ENCODE assay signal across 1 cellular context in the genomic region with DNA sequence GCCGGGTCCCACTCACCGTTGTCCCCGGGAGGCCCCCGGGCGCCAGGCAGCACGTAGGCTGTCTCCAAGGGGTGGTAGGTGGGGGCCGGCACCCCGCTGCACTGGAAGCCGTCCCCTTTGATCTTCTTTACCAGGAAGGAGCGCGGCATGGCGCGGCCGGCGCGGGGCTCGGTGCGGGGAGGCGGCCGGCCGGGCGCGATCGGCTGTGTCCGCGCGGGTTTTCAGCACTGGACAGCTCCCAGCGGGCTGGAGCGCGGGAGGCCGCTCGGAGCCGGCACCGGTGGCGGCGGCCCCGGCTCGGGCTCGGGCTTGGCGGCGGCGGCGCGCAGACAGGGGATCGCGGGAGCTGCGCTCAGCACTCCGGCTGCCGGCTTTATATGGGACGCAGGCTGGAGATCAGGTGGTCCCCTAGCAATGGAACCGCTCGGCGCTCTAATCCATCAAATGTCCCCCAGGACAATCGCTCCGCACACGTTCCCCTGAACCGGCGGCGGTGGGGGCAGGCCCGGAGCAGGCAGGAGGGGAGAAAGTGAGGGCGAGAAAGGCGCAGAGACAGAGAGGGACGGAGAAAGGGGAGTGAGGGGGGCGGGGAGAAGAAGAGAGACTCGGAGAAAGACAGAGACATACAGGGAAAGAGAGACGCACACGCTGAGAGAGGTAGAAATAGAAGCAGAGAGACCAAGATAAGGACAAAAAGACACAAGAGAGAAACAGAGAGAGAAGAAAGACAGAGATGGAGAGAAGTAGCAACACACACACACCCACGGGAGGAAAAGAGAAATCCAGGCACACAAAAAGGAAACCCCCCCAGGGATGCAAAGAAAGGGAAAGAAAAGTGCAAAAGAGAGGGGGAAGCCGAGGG.
A peak's percentile ranks its signal among the peaks of the same experiment; 100 is the strongest.
TF ChIP-seq lines count a peak whose summit lies in the region.

A gene (minus strand): TSS at position 350 of the 862 bp plus-strand sequence. CDS start 201 bp downstream, at position 149.

TF ChIP-seq in HepG2, 621 proteins besides CTCF, POLR2A, EP300 and RAD21 (continued from another document and continues in another):
- TF ChIP-seq ZNF530 (CRISPR knock-in tag; IDR thresholded peaks at IDR 0.05; ENCODE audit: low read depth) = 0 out of 2 replicates have a peak, but pooled peaks have one; percentile 20
- TF ChIP-seq ZBTB21 (CRISPR knock-in tag; IDR thresholded peaks at IDR 0.05) = peak; percentile 32; the same call in 1 of the 2 replicates
- TF ChIP-seq MAF1 (CRISPR knock-in tag; IDR thresholded peaks at IDR 0.05; ENCODE audit: borderline replicate concordance) = peak; percentile 86; the same call in 1 of the 2 replicates
- TF ChIP-seq, protein P1, sequence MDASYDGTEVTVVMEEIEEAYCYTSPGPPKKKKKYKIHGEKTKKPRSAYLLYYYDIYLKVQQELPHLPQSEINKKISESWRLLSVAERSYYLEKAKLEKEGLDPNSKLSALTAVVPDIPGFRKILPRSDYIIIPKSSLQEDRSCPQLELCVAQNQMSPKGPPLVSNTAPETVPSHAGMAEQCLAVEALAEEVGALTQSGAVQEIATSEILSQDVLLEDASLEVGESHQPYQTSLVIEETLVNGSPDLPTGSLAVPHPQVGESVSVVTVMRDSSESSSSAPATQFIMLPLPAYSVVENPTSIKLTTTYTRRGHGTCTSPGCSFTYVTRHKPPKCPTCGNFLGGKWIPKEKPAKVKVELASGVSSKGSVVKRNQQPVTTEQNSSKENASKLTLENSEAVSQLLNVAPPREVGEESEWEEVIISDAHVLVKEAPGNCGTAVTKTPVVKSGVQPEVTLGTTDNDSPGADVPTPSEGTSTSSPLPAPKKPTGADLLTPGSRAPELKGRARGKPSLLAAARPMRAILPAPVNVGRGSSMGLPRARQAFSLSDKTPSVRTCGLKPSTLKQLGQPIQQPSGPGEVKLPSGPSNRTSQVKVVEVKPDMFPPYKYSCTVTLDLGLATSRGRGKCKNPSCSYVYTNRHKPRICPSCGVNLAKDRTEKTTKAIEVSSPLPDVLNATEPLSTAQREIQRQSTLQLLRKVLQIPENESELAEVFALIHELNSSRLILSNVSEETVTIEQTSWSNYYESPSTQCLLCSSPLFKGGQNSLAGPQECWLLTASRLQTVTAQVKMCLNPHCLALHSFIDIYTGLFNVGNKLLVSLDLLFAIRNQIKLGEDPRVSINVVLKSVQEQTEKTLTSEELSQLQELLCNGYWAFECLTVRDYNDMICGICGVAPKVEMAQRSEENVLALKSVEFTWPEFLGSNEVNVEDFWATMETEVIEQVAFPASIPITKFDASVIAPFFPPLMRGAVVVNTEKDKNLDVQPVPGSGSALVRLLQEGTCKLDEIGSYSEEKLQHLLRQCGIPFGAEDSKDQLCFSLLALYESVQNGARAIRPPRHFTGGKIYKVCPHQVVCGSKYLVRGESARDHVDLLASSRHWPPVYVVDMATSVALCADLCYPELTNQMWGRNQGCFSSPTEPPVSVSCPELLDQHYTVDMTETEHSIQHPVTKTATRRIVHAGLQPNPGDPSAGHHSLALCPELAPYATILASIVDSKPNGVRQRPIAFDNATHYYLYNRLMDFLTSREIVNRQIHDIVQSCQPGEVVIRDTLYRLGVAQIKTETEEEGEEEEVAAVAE (CRISPR knock-in tag; IDR thresholded peaks at IDR 0.05; ENCODE audit: borderline replicate concordance) = 0 out of 2 replicates have a peak, but pooled peaks have one; percentile 55
- TF ChIP-seq ZNF317 (CRISPR knock-in tag; IDR thresholded peaks at IDR 0.05) = no peak
- peak; percentile 93; the same call in 1 of the 2 replicates for TF ChIP-seq SNAPC2 (CRISPR knock-in tag; IDR thresholded peaks at IDR 0.05)
- TF ChIP-seq, protein P2, sequence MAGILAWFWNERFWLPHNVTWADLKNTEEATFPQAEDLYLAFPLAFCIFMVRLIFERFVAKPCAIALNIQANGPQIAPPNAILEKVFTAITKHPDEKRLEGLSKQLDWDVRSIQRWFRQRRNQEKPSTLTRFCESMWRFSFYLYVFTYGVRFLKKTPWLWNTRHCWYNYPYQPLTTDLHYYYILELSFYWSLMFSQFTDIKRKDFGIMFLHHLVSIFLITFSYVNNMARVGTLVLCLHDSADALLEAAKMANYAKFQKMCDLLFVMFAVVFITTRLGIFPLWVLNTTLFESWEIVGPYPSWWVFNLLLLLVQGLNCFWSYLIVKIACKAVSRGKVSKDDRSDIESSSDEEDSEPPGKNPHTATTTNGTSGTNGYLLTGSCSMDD (CRISPR knock-in tag; IDR thresholded peaks at IDR 0.05) = no peak
- TF ChIP-seq SNRNP70 (IDR thresholded peaks at IDR 0.05; ENCODE audit: low read depth, low read length) = no peak
- TF ChIP-seq ZIK1 (CRISPR knock-in tag; IDR thresholded peaks at IDR 0.05; ENCODE audit: borderline replicate concordance, low read depth) = peak; percentile 100
- TF ChIP-seq GPN1 (CRISPR knock-in tag; IDR thresholded peaks at IDR 0.05; ENCODE audit: borderline replicate concordance) = peak; percentile 98; the same call in 1 of the 2 replicates
- TF ChIP-seq ZNF678 (CRISPR knock-in tag; IDR thresholded peaks at IDR 0.05) = peak; percentile 96; the same call in 1 of the 2 replicates
- peak; percentile 97; the same call in 1 of the 2 replicates for TF ChIP-seq ZSCAN9 (CRISPR knock-in tag; IDR thresholded peaks at IDR 0.05; ENCODE audit: borderline replicate concordance)
- no peak for TF ChIP-seq ZNF496 (CRISPR knock-in tag; IDR thresholded peaks at IDR 0.05; ENCODE audit: insufficient replicate concordance)
- peak; percentile 95 for TF ChIP-seq CHCHD3 (CRISPR knock-in tag; IDR thresholded peaks at IDR 0.05)
- TF ChIP-seq, protein P3, sequence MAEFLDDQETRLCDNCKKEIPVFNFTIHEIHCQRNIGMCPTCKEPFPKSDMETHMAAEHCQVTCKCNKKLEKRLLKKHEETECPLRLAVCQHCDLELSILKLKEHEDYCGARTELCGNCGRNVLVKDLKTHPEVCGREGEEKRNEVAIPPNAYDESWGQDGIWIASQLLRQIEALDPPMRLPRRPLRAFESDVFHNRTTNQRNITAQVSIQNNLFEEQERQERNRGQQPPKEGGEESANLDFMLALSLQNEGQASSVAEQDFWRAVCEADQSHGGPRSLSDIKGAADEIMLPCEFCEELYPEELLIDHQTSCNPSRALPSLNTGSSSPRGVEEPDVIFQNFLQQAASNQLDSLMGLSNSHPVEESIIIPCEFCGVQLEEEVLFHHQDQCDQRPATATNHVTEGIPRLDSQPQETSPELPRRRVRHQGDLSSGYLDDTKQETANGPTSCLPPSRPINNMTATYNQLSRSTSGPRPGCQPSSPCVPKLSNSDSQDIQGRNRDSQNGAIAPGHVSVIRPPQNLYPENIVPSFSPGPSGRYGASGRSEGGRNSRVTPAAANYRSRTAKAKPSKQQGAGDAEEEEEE (CRISPR knock-in tag; IDR thresholded peaks at IDR 0.05; ENCODE audit: borderline replicate concordance) = no peak
- TF ChIP-seq NR1H2 (CRISPR knock-in tag; IDR thresholded peaks at IDR 0.05; ENCODE audit: borderline replicate concordance, low read depth) = peak; percentile 43; the same call in 1 of the 2 replicates
- peak; percentile 82; the same call in 1 of the 2 replicates for TF ChIP-seq ZNF879 (CRISPR knock-in tag; IDR thresholded peaks at IDR 0.05)
- TF ChIP-seq ZNF232 (CRISPR knock-in tag; IDR thresholded peaks at IDR 0.05; ENCODE audit: borderline replicate concordance) = peak; percentile 93; the same call in 1 of the 2 replicates
- TF ChIP-seq ATF1 (CRISPR knock-in tag; IDR thresholded peaks at IDR 0.05) = no peak
- TF ChIP-seq RBAK (CRISPR knock-in tag; IDR thresholded peaks at IDR 0.05) = no peak
- no peak for TF ChIP-seq ARNT (IDR thresholded peaks at IDR 0.05)
- TF ChIP-seq, protein P4, sequence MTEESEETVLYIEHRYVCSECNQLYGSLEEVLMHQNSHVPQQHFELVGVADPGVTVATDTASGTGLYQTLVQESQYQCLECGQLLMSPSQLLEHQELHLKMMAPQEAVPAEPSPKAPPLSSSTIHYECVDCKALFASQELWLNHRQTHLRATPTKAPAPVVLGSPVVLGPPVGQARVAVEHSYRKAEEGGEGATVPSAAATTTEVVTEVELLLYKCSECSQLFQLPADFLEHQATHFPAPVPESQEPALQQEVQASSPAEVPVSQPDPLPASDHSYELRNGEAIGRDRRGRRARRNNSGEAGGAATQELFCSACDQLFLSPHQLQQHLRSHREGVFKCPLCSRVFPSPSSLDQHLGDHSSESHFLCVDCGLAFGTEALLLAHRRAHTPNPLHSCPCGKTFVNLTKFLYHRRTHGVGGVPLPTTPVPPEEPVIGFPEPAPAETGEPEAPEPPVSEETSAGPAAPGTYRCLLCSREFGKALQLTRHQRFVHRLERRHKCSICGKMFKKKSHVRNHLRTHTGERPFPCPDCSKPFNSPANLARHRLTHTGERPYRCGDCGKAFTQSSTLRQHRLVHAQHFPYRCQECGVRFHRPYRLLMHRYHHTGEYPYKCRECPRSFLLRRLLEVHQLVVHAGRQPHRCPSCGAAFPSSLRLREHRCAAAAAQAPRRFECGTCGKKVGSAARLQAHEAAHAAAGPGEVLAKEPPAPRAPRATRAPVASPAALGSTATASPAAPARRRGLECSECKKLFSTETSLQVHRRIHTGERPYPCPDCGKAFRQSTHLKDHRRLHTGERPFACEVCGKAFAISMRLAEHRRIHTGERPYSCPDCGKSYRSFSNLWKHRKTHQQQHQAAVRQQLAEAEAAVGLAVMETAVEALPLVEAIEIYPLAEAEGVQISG (CRISPR knock-in tag; IDR thresholded peaks at IDR 0.05) = peak; percentile 93
- no peak for TF ChIP-seq ZMYM2 (CRISPR knock-in tag; IDR thresholded peaks at IDR 0.05)
- no peak for TF ChIP-seq RAD51 (IDR thresholded peaks at IDR 0.05; ENCODE audit: borderline replicate concordance)
- TF ChIP-seq PHF8 (CRISPR knock-in tag; IDR thresholded peaks at IDR 0.05) = no peak
- TF ChIP-seq MEF2D (CRISPR knock-in tag; IDR thresholded peaks at IDR 0.05) = no peak
- TF ChIP-seq, protein P5, sequence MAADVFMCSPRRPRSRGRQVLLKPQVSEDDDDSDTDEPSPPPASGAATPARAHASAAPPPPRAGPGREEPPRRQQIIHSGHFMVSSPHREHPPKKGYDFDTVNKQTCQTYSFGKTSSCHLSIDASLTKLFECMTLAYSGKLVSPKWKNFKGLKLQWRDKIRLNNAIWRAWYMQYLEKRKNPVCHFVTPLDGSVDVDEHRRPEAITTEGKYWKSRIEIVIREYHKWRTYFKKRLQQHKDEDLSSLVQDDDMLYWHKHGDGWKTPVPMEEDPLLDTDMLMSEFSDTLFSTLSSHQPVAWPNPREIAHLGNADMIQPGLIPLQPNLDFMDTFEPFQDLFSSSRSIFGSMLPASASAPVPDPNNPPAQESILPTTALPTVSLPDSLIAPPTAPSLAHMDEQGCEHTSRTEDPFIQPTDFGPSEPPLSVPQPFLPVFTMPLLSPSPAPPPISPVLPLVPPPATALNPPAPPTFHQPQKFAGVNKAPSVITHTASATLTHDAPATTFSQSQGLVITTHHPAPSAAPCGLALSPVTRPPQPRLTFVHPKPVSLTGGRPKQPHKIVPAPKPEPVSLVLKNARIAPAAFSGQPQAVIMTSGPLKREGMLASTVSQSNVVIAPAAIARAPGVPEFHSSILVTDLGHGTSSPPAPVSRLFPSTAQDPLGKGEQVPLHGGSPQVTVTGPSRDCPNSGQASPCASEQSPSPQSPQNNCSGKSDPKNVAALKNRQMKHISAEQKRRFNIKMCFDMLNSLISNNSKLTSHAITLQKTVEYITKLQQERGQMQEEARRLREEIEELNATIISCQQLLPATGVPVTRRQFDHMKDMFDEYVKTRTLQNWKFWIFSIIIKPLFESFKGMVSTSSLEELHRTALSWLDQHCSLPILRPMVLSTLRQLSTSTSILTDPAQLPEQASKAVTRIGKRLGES (CRISPR knock-in tag; IDR thresholded peaks at IDR 0.05; ENCODE audit: borderline replicate concordance) = peak; percentile 97
- TF ChIP-seq ZNF468 (CRISPR knock-in tag; IDR thresholded peaks at IDR 0.05) = peak; percentile 95
- TF ChIP-seq FLYWCH1 (CRISPR knock-in tag; IDR thresholded peaks at IDR 0.05) = peak; percentile 99
- TF ChIP-seq, protein P6, sequence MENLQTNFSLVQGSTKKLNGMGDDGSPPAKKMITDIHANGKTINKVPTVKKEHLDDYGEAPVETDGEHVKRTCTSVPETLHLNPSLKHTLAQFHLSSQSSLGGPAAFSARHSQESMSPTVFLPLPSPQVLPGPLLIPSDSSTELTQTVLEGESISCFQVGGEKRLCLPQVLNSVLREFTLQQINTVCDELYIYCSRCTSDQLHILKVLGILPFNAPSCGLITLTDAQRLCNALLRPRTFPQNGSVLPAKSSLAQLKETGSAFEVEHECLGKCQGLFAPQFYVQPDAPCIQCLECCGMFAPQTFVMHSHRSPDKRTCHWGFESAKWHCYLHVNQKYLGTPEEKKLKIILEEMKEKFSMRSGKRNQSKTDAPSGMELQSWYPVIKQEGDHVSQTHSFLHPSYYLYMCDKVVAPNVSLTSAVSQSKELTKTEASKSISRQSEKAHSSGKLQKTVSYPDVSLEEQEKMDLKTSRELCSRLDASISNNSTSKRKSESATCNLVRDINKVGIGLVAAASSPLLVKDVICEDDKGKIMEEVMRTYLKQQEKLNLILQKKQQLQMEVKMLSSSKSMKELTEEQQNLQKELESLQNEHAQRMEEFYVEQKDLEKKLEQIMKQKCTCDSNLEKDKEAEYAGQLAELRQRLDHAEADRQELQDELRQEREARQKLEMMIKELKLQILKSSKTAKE (CRISPR knock-in tag; IDR thresholded peaks at IDR 0.05; ENCODE audit: borderline replicate concordance) = 0 out of 2 replicates have a peak, but pooled peaks have one; percentile 31
- TF ChIP-seq HHEX (CRISPR knock-in tag; IDR thresholded peaks at IDR 0.05) = no peak
- TF ChIP-seq ZNF891 (CRISPR knock-in tag; IDR thresholded peaks at IDR 0.05) = peak; percentile 88; the same call in 1 of the 2 replicates
- peak; percentile 71; the same call in 1 of the 2 replicates for TF ChIP-seq ZFP37 (CRISPR knock-in tag; IDR thresholded peaks at IDR 0.05; ENCODE audit: borderline replicate concordance)
- TF ChIP-seq ASH2L (IDR thresholded peaks at IDR 0.05; ENCODE audit: insufficient read length, low read depth, low read length) = peak; percentile 27
- no peak for TF ChIP-seq KAT2B (IDR thresholded peaks at IDR 0.05; ENCODE audit: borderline replicate concordance, low read depth, low read length)
- peak; percentile 99 for TF ChIP-seq ZNF883 (CRISPR knock-in tag; IDR thresholded peaks at IDR 0.05; ENCODE audit: not compliant biosample characterization)
- no peak for TF ChIP-seq HNRNPUL1 (IDR thresholded peaks at IDR 0.05; ENCODE audit: low read depth, low read length)
- peak; percentile 79; the same call in 1 of the 2 replicates for TF ChIP-seq ZNF263 (CRISPR knock-in tag; IDR thresholded peaks at IDR 0.05)
- TF ChIP-seq ZSCAN20 (CRISPR knock-in tag; IDR thresholded peaks at IDR 0.05; ENCODE audit: borderline replicate concordance) = peak; percentile 99
- TF ChIP-seq, protein P7, sequence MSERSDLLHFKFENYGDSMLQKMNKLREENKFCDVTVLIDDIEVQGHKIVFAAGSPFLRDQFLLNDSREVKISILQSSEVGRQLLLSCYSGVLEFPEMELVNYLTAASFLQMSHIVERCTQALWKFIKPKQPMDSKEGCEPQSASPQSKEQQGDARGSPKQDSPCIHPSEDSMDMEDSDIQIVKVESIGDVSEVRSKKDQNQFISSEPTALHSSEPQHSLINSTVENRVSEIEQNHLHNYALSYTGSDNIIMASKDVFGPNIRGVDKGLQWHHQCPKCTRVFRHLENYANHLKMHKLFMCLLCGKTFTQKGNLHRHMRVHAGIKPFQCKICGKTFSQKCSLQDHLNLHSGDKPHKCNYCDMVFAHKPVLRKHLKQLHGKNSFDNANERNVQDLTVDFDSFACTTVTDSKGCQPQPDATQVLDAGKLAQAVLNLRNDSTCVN (CRISPR knock-in tag; IDR thresholded peaks at IDR 0.05; ENCODE audit: borderline replicate concordance) = peak; percentile 89; the same call in 1 of the 2 replicates
- TF ChIP-seq TARDBP (CRISPR knock-in tag; IDR thresholded peaks at IDR 0.05) = peak; percentile 59; the same call in 1 of the 2 replicates
- peak; percentile 95; the same call in 1 of the 2 replicates for TF ChIP-seq ZNF816 (CRISPR knock-in tag; IDR thresholded peaks at IDR 0.05; ENCODE audit: borderline replicate concordance)
- TF ChIP-seq NBN (conservative IDR thresholded peaks at IDR 0.05) = no peak
- TF ChIP-seq SIN3A (IDR thresholded peaks at IDR 0.05; ENCODE audit: borderline replicate concordance, low read depth, low read length) = peak; percentile 98
- TF ChIP-seq PRMT3 (CRISPR knock-in tag; IDR thresholded peaks at IDR 0.05; ENCODE audit: borderline replicate concordance, low read depth) = peak; percentile 100
